ENCODE assay signal across 9 cellular contexts in genomic region chr1:116232989-116233514, GRCh38.
DNase-seq lines count a peak whose midpoint lies in the region; ATAC-seq, FAIRE-seq and TF ChIP-seq lines count a peak whose summit lies in the region.
"Had no signal": no experiment of that assay in that cellular context is flagged by ENCODE, and none has a peak within 500 bp of the region (broad histone marks: within the 10 kb centered on the region; RNA-seq: fewer than 3 reads in every experiment).

No MANE protein-coding gene starts in this region.

- no peaks in the 10 kb centered on the region for H3K36me3 ChIP-seq in SK-N-SH (replicated peaks in 1 of 2; ENCODE audit: control insufficient read depth in 1 of 2, insufficient read depth in 2 of 2, low read length in 1 of 2)
- no peaks in the 10 kb centered on the region for H3K36me3 ChIP-seq in GM12878 (ENCODE audit: control insufficient read depth in 2 of 2, insufficient read depth in 2 of 2, low read length in 1 of 2)
- H3K36me3 ChIP-seq in neural progenitor cell: no peaks in the 10 kb centered on the region

- H4K20me1 ChIP-seq in SK-N-SH (ENCODE audit: insufficient read depth): no peaks in the 10 kb centered on the region
- H4K20me1 ChIP-seq in GM12878 (ENCODE audit: control insufficient read depth, insufficient read depth): no peaks in the 10 kb centered on the region
- H4K20me1 ChIP-seq in neural progenitor cell (ENCODE audit: low read depth): no peaks in the 10 kb centered on the region

- no peak overlapping the region for H3K4me3 Mint-ChIP-seq in neural progenitor cell

- TF ChIP-seq POLR2A in GM12878 (IDR thresholded peaks at IDR 0.05; ENCODE audit: low read depth, low read length): no peak

- H2AFZ ChIP-seq in SK-N-SH (ENCODE audit: low read depth): no peak overlapping the region
- H2AFZ ChIP-seq in GM12878 (ENCODE audit: control insufficient read depth, low read depth, low read length): no peak overlapping the region
- H2AFZ ChIP-seq in neural progenitor cell (replicated peaks): no peak overlapping the region

- H3K4me1 ChIP-seq in SK-N-SH (ENCODE audit: control insufficient read depth in 1 of 2, insufficient read depth in 2 of 2, low read depth in 1 of 2, low read length in 1 of 2) (peaks cover 0 to 12% of the 10 kb centered on the region in 2 experiments; a peak in 2 of 4 replicates), GM12878 (ENCODE audit: control insufficient read depth, insufficient read depth, low read length) (no peaks in the 10 kb centered on the region; the same call in 1 of the 2 replicates), neural progenitor cell (no peaks in the 10 kb centered on the region)

- H3K36me3 Mint-ChIP-seq in neural progenitor cell: no peaks in the 10 kb centered on the region

- no peak overlapping the region for H3K9ac ChIP-seq in SK-N-SH
- no peak overlapping the region for H3K9ac ChIP-seq in GM12878 (ENCODE audit: control insufficient read depth, insufficient read depth, low read length)
- H3K9ac ChIP-seq in neural progenitor cell: no peak overlapping the region

- H3K4me2 ChIP-seq in SK-N-SH: no peak overlapping the region
- H3K4me2 ChIP-seq in GM12878 (ENCODE audit: control insufficient read depth, insufficient read depth): no peak overlapping the region
- H3K4me2 ChIP-seq in neural progenitor cell: no peak overlapping the region

- H3K4me3 ChIP-seq in SK-N-SH (ENCODE audit: low read depth in 2 of 2, low read length in 1 of 2) (no peak overlapping the region), GM12878 (no peak overlapping the region), neural progenitor cell (no peak overlapping the region)

- H3K4me1 Mint-ChIP-seq in neural progenitor cell: peaks cover 8% of the 10 kb centered on the region

- no peak for DNase-seq in SK-N-SH
- peak; percentile 9 for DNase-seq in GM12878 (ENCODE audit: low read depth, low spot score)
- DNase-seq in neural progenitor cell (ENCODE audit: low spot score): peak; percentile 14
- no peak for DNase-seq in NCI-H748 (lab: John Stamatoyannopoulos, UW; ENCODE audit: unreplicated experiment)
- no peak for DNase-seq in HUDEP-2 (lab: John Stamatoyannopoulos, UW; ENCODE audit: unreplicated experiment in 76 of 76)
- DNase-seq: cortex of kidney had no signal

- ATAC-seq in SK-N-SH treated with all-trans-retinoic acid at 6 μM for 48 hours: no peak; the same call in 2 of the 3 replicates
- peak; percentile 88 for ATAC-seq in GM12878
- no peak for ATAC-seq in GM21619 (IDR thresholded peaks at IDR 0.05; ENCODE audit: unreplicated experiment)

- TF ChIP-seq CTCF in SK-N-SH (IDR thresholded peaks at IDR 0.05) (no peak), GM12878 (IDR thresholded peaks at IDR 0.05 in 2 of 3, conservative IDR thresholded peaks at IDR 0.05 in 1 of 3; ENCODE audit: control insufficient read depth in 2 of 3, extremely low read depth in 1 of 3, insufficient read depth in 1 of 3, low read depth in 3 of 3, low read length in 3 of 3) (peak; percentile 10 to 52 (median 17); a peak in 2 of 6 replicates), neural progenitor cell (IDR thresholded peaks at IDR 0.05) (peak; percentile 15)

- TF ChIP-seq RAD21 in SK-N-SH (IDR thresholded peaks at IDR 0.05; ENCODE audit: low read length) (peak; percentile 43), Ishikawa (IDR thresholded peaks at IDR 0.05; ENCODE audit: low read depth) (peak; percentile 55), GM12878 (IDR thresholded peaks at IDR 0.05; ENCODE audit: insufficient read depth, low read depth, low read length) (peak; percentile 54)

- TF ChIP-seq EP300 in SK-N-SH (IDR thresholded peaks at IDR 0.05; ENCODE audit: borderline replicate concordance in 1 of 2, low read depth in 1 of 2, low read length in 1 of 2) (no peak), Ishikawa (IDR thresholded peaks at IDR 0.05; ENCODE audit: borderline replicate concordance) (no peak), GM12878 (IDR thresholded peaks at IDR 0.05; ENCODE audit: borderline replicate concordance in 1 of 2, control insufficient read depth in 1 of 2, low read depth in 2 of 2, low read length in 2 of 2) (no peak)

- H3K27me3 Mint-ChIP-seq in neural progenitor cell (ENCODE audit: insufficient read depth, low read depth): no peaks in the 10 kb centered on the region

- H3K27ac ChIP-seq in SK-N-SH (ENCODE audit: low read depth in 2 of 2, low read length in 1 of 2): no peak overlapping the region
- H3K27ac ChIP-seq in GM12878 (ENCODE audit: control insufficient read depth, insufficient read depth): no peak overlapping the region
- no peak overlapping the region for H3K27ac ChIP-seq in neural progenitor cell

- SMC1A ChIA-PET in GM12878 (lab: Charles Lee; ENCODE audit: uncharacterized antibody, unreplicated experiment): interaction anchor here (0.6 to 2.4 kb wide), 6 partner anchors 8 to 1944 kb away, joined by 3 to 20 read pairs (median 4); no protein-coding TSS in a partner anchor

- H3K9me3 Mint-ChIP-seq in neural progenitor cell: no peaks in the 10 kb centered on the region

- H3K9me3 ChIP-seq in SK-N-SH (no peaks in the 10 kb centered on the region), GM12878 (replicated peaks; ENCODE audit: control insufficient read depth, insufficient read depth, low read length) (no peaks in the 10 kb centered on the region), neural progenitor cell (ENCODE audit: low read depth) (no peaks in the 10 kb centered on the region)

- no peak overlapping the region for H3K27ac Mint-ChIP-seq in neural progenitor cell

- FAIRE-seq in GM12878 (lab: Jason Lieb, UNC): no peak

- no peaks in the 10 kb centered on the region for H3K9me2 ChIP-seq in SK-N-SH

- in situ Hi-C loops in GM12878 (cut with MboI): no loop called here

- CTCF ChIA-PET in SK-N-SH (lab: Yijun Ruan, JAX): interaction anchor here (0.7 to 1.0 kb wide), 2 partner anchors 94 to 252 kb away, joined by 3 to 5 read pairs; no protein-coding TSS in a partner anchor
- CTCF ChIA-PET in GM12878 (lab: Yijun Ruan, JAX): interaction anchor here (0.6 to 3.7 kb wide), 9 partner anchors 10 to 270 kb away, joined by 3 to 20 read pairs (median 4); no protein-coding TSS in a partner anchor

- H3K79me2 ChIP-seq in SK-N-SH (ENCODE audit: insufficient read depth): no peaks in the 10 kb centered on the region
- no peaks in the 10 kb centered on the region for H3K79me2 ChIP-seq in GM12878 (ENCODE audit: control insufficient read depth, insufficient read depth, low read length)
- H3K79me2 ChIP-seq in neural progenitor cell (ENCODE audit: low read depth): no peaks in the 10 kb centered on the region

- no TSS peak for BruUV-seq in GM12878 (replicated peaks; lab: Mats Ljungman, UMichigan)

- H3K27me3 ChIP-seq in SK-N-SH (ENCODE audit: insufficient read depth) (0 out of 2 replicates have a peak, but pooled peaks cover 9% of the 10 kb centered on the region), GM12878 (replicated peaks in 1 of 2; ENCODE audit: control insufficient read depth in 2 of 2, insufficient read depth in 2 of 2, low read length in 1 of 2) (no peaks in the 10 kb centered on the region), neural progenitor cell (no peaks in the 10 kb centered on the region)

- POLR2A ChIA-PET in SK-N-SH (lab: Yijun Ruan, JAX) (no interaction called here), GM12878 (lab: Charles Lee) (interaction anchor here (0.7 kb wide), 1 partner anchor 10 kb away, joined by 3 read pairs; no protein-coding TSS in a partner anchor)

- WGBS in SK-N-SH (ENCODE audit: low lambda C conversion rate): 22% methylated on average over 2 of the region's 2 CpGs
- WGBS in GM12878 (ENCODE audit: insufficient coverage, insufficient replicate concordance, low lambda C conversion rate, missing lambda C conversion rate): 0% methylated on average over 2 of the region's 2 CpGs

- H3F3A ChIP-seq in SK-N-SH (replicated peaks; ENCODE audit: insufficient read depth): no peaks in the 10 kb centered on the region
- H3F3A ChIP-seq in neural progenitor cell (ENCODE audit: low read depth): no peaks in the 10 kb centered on the region

- RAD21 ChIA-PET in GM12878 (lab: Charles Lee; ENCODE audit: unreplicated experiment): interaction anchor here (0.6 to 1.5 kb wide), 8 partner anchors 20 to 266 kb away, joined by 3 to 8 read pairs (median 4); no protein-coding TSS in a partner anchor

- intact Hi-C loops in GM12878 (cut with micrococcal nuclease; ENCODE audit: unreplicated experiment): loop anchor here (5.0 kb wide), 1 partner anchor 254 kb away; no protein-coding TSS in a partner anchor

TF ChIP-seq in SK-N-SH, 30 proteins besides CTCF, POLR2A, EP300 and RAD21:
- no peak for TF ChIP-seq NRF1 (IDR thresholded peaks at IDR 0.05; ENCODE audit: low read depth, low read length)
- no peak for TF ChIP-seq SMC3 (IDR thresholded peaks at IDR 0.05; ENCODE audit: low read depth, low read length)
- TF ChIP-seq POLR2AphosphoS5 (IDR thresholded peaks at IDR 0.05; ENCODE audit: low read depth, low read length): no peak
- TF ChIP-seq FOSL2 (IDR thresholded peaks at IDR 0.05; ENCODE audit: borderline replicate concordance, low read depth): no peak

TF ChIP-seq in SK-N-SH treated with all-trans-retinoic acid at 6 μM for 48 hours, 23 proteins besides CTCF, POLR2A, EP300 and RAD21 (continues in another document):
- TF ChIP-seq ZNF565 (CRISPR knock-in tag; conservative IDR thresholded peaks at IDR 0.05; ENCODE audit: low read depth): no peak

TF ChIP-seq in Ishikawa, 13 proteins besides CTCF, POLR2A, EP300 and RAD21 (continues in another document):
- TF ChIP-seq USF1 (IDR thresholded peaks at IDR 0.05) (no peak), YY1 (IDR thresholded peaks at IDR 0.05; ENCODE audit: low read depth) (no peak)
- TF ChIP-seq, protein P1, sequence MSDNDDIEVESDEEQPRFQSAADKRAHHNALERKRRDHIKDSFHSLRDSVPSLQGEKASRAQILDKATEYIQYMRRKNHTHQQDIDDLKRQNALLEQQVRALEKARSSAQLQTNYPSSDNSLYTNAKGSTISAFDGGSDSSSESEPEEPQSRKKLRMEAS (IDR thresholded peaks at IDR 0.05): no peak

TF ChIP-seq in GM12878, 131 proteins besides CTCF, POLR2A, EP300 and RAD21 (continues in another document):
- no peak for TF ChIP-seq EZH2 (IDR thresholded peaks at IDR 0.05; ENCODE audit: borderline replicate concordance, control insufficient read depth, low read depth, low read length)

Comparison
In these comparisons a context has a peak if more than half of its experiments do, and no peak if none do; other contexts are left out.
1. DNase-seq: peak in GM12878 (single experiment) and neural progenitor cell (single experiment); none in SK-N-SH (single experiment), NCI-H748 (single experiment) and HUDEP-2 (0 of 76).
2. Of the 26 proteins assayed by ChIP-seq in both GM12878 and SK-N-SH: peak only in GM12878: CTCF, MXI1 and SMC3; only in SK-N-SH: none; in both: RAD21; in neither: 22.